Comparison of ENCODE assay signal across 8 cellular contexts in genomic region chr2:171893824-171894611, GRCh38. TPM values are rescaled to one million over a fixed set of nuclear protein-coding genes. Genes with fewer than 3 reads are reported as not detected.
A peak's percentile ranks its signal among the peaks of the same experiment; 100 is the strongest.
DNase-seq lines count a peak whose midpoint lies in the region; ATAC-seq and TF ChIP-seq lines count a peak whose summit lies in the region.

TSS of gene SLC25A12 (minus strand) at chr2:171894244. CDS start at chr2:171894214, 30 bp downstream.

- H3K4me1 Mint-ChIP-seq in activated CD4-positive, alpha-beta T cell treated with anti-CD3 and anti-CD28 coated beads for 36 hours: peaks cover 30% of the 10 kb centered on the region

- H3K36me3 Mint-ChIP-seq in activated CD4-positive, alpha-beta T cell treated with anti-CD3 and anti-CD28 coated beads for 36 hours (ENCODE audit: low read depth): peaks cover 22% of the 10 kb centered on the region

- TF ChIP-seq CTCF in AG09319 (IDR thresholded peaks at IDR 0.05; ENCODE audit: low read depth, low read length) (no peak), choroid plexus epithelial cell (conservative IDR thresholded peaks at IDR 0.05; ENCODE audit: low read depth, low read length) (no peak)

- H3K4me3 ChIP-seq in choroid plexus epithelial cell (ENCODE audit: low read depth, low read length): peak within 1 kb of the TSS; percentile 72

- intact Hi-C loops in activated CD4-positive, alpha-beta T cell treated with anti-CD3 and anti-CD28 coated beads for 36 hours (cut with DNase I, micrococcal nuclease): loop anchor here (1.0 to 2.0 kb wide), 6 partner anchors 28 to 661 kb away; partner anchors contain the start of genes HAT1 (in 2 of the 2), METAP1D (in 2 of the 2), DCAF17 (in 1 of the 2) and DLX2 (in 1 of the 2)

- no peaks in the 10 kb centered on the region for H3K9me3 Mint-ChIP-seq in activated CD4-positive, alpha-beta T cell treated with anti-CD3 and anti-CD28 coated beads for 36 hours (ENCODE audit: low read depth)

- CTCF ChIA-PET in activated CD4-positive, alpha-beta T cell treated with anti-CD3 and anti-CD28 coated beads for 36 hours (lab: Charles Lee): interaction anchor here (0.6 to 1.4 kb wide), 4 partner anchors 8 to 217 kb away, joined by 3 to 5 read pairs (median 3); partner anchors contain the start of genes DLX2 and HAT1

- peak; percentile 23 for DNase-seq in AG09319 (ENCODE audit: extremely low read depth, low read depth)
- peak; percentile 68 for DNase-seq in NCI-H446 treated with DMSO at 0.1 percent for 48 hours (lab: John Stamatoyannopoulos, UW)
- peak; percentile 88 for DNase-seq in activated CD4-positive, alpha-beta T cell treated with anti-CD3 and anti-CD28 coated beads for 36 hours
- DNase-seq in choroid plexus epithelial cell (ENCODE audit: low read depth): peak; percentile 75
- peak; percentile 69 for DNase-seq in kidney glomerular epithelial cell (lab: John Stamatoyannopoulos, UW)
- peak; percentile 48 to 68 for DNase-seq in stimulated activated CD4-positive, alpha-beta T cell treated with anti-CD3 and anti-CD28 coated beads, Interleukin-15, amount 100 ng/mL, for 48 hours (ENCODE audit: low read depth in 2 of 2)

- H3K27ac Mint-ChIP-seq in activated CD4-positive, alpha-beta T cell treated with anti-CD3 and anti-CD28 coated beads for 36 hours: peak within 1 kb of the TSS; percentile 98

- H3K4me3 Mint-ChIP-seq in activated CD4-positive, alpha-beta T cell treated with anti-CD3 and anti-CD28 coated beads for 36 hours: peak within 1 kb of the TSS; percentile 100

- POLR2A ChIA-PET in activated CD4-positive, alpha-beta T cell treated with anti-CD3 and anti-CD28 coated beads for 36 hours (lab: Charles Lee): interaction anchor here (1.1 to 1.2 kb wide), 2 partner anchors 29 to 30 kb away, joined by 5 read pairs; partner anchors contain the start of gene HAT1

- H3K27me3 Mint-ChIP-seq in activated CD4-positive, alpha-beta T cell treated with anti-CD3 and anti-CD28 coated beads for 36 hours: no peaks in the 10 kb centered on the region

- peak; percentile 92 for ATAC-seq in GM19023 (IDR thresholded peaks at IDR 0.05; ENCODE audit: unreplicated experiment)
- ATAC-seq in HG03196 (IDR thresholded peaks at IDR 0.05; ENCODE audit: unreplicated experiment): peak; percentile 94
- ATAC-seq in activated CD4-positive, alpha-beta T cell treated with anti-CD3 and anti-CD28 coated beads for 36 hours: peak; percentile 98

RNA-seq across cellular contexts. Expression of gene SLC25A12, which starts in this region (rescaled TPM):
- total RNA-seq in activated CD4-positive, alpha-beta T cell treated with anti-CD3 and anti-CD28 coated beads for 36 hours: 10 to 100 TPM; 19.5 to 22.4 TPM

Comparison
In these comparisons a context has a peak if more than half of its experiments do, and no peak if none do; other contexts are left out.
1. Peak in every context shown above with its lines: DNase-seq, ATAC-seq and H3K4me3 ChIP-seq.
2. DNase-seq: peak in every context shown above with its lines; median percentile 88 in activated CD4-positive, alpha-beta T cell treated with anti-CD3 and anti-CD28 coated beads for 36 hours; 75 in choroid plexus epithelial cell; 69 in kidney glomerular epithelial cell; 68 in NCI-H446 treated with DMSO at 0.1 percent for 48 hours; 58 in stimulated activated CD4-positive, alpha-beta T cell treated with anti-CD3 and anti-CD28 coated beads, Interleukin-15, amount 100 ng/mL, for 48 hours; 23 in AG09319.